Comparison of ENCODE assay signal across 8 cellular contexts in genomic region chrX:135345328-135345645, GRCh38. TPM values are rescaled to one million over a fixed set of nuclear protein-coding genes. Genes with fewer than 3 reads are reported as not detected.
DNase-seq lines count a peak whose midpoint lies in the region; ATAC-seq and TF ChIP-seq lines count a peak whose summit lies in the region.

No MANE protein-coding gene starts in this region.

- no peaks in the 10 kb centered on the region for H3K9me3 Mint-ChIP-seq in activated CD4-positive, alpha-beta T cell treated with anti-CD3 and anti-CD28 coated beads, Interleukin-2, amount 10 ng/mL, durations not matched to agents 24 days and 14 days
- H3K9me3 Mint-ChIP-seq in nephron, result peaks cover 7% of the 10 kb centered on the region

- no peak for TF ChIP-seq CTCF in nephron (IDR thresholded peaks at IDR 0.05; ENCODE audit: unreplicated experiment in 3 of 3)

- peak overlapping the region; percentile 52 to 62 for H3K4me3 ChIP-seq in esophagus (ENCODE audit: low read depth in 1 of 2, low read length in 2 of 2)

- no peak overlapping the region for H3K27ac ChIP-seq in esophagus (ENCODE audit: low read depth in 2 of 2, low read length in 1 of 2)

- no peaks in the 10 kb centered on the region for H3K27me3 Mint-ChIP-seq in activated CD4-positive, alpha-beta T cell treated with anti-CD3 and anti-CD28 coated beads, Interleukin-2, amount 10 ng/mL, durations not matched to agents 24 days and 14 days
- H3K27me3 Mint-ChIP-seq in nephron (ENCODE audit: low read depth), result no peaks in the 10 kb centered on the region

- intact Hi-C loops in activated CD4-positive, alpha-beta T cell treated with anti-CD3 and anti-CD28 coated beads, Interleukin-2, amount 10 ng/mL, durations not matched to agents 24 days and 14 days (cut with micrococcal nuclease), result no loop called here

- H3K4me1 Mint-ChIP-seq in activated CD4-positive, alpha-beta T cell treated with anti-CD3 and anti-CD28 coated beads, Interleukin-2, amount 10 ng/mL, durations not matched to agents 24 days and 14 days, result peaks cover 41% of the 10 kb centered on the region
- peaks cover 40% of the 10 kb centered on the region for H3K4me1 Mint-ChIP-seq in nephron

- DNase-seq in activated CD4-positive, alpha-beta T cell treated with anti-CD3 and anti-CD28 coated beads, Interleukin-2, amount 10 ng/mL, durations not matched to agents 24 days and 14 days, result no peak
- no peak for DNase-seq in activated CD4-positive, alpha-beta T cell treated with anti-CD3 and anti-CD28 coated beads, Interleukin-2, amount 50 U/mL, for 1 hour
- DNase-seq in SHP77 (lab: John Stamatoyannopoulos, UW), result peak; percentile 4 to 39
- no peak for DNase-seq in HuH-7.5 (ENCODE audit: low spot score)
- DNase-seq in foreskin melanocyte, result no peak

- H3K36me3 ChIP-seq in esophagus (ENCODE audit: control insufficient read depth in 2 of 2, insufficient read depth in 2 of 2, low read length in 1 of 2), result no peaks in the 10 kb centered on the region

- H3K4me3 Mint-ChIP-seq in activated CD4-positive, alpha-beta T cell treated with anti-CD3 and anti-CD28 coated beads, Interleukin-2, amount 10 ng/mL, durations not matched to agents 24 days and 14 days, result peak overlapping the region; percentile 86
- H3K4me3 Mint-ChIP-seq in nephron, result peak overlapping the region; percentile 91 to 96 (median 95)

- peak overlapping the region; percentile 81 for H3K27ac Mint-ChIP-seq in activated CD4-positive, alpha-beta T cell treated with anti-CD3 and anti-CD28 coated beads, Interleukin-2, amount 10 ng/mL, durations not matched to agents 24 days and 14 days
- peak overlapping the region; percentile 98 to 99 (median 98) for H3K27ac Mint-ChIP-seq in nephron

- H3K9me3 ChIP-seq in esophagus (ENCODE audit: control insufficient read depth in 2 of 2, insufficient read depth in 1 of 2, low read depth in 1 of 2, low read length in 1 of 2), result peaks cover 0 to 4% of the 10 kb centered on the region in 2 donors

- peaks cover 0 to 4% of the 10 kb centered on the region in 2 donors for H3K27me3 ChIP-seq in esophagus (ENCODE audit: control insufficient read depth in 1 of 2, insufficient read depth in 2 of 2, low read length in 2 of 2)

- 14 to 46% methylated on average over 7 of the region's 7 CpGs for WGBS in esophagus, 2 donors

- peaks cover 29% of the 10 kb centered on the region for H3K36me3 Mint-ChIP-seq in activated CD4-positive, alpha-beta T cell treated with anti-CD3 and anti-CD28 coated beads, Interleukin-2, amount 10 ng/mL, durations not matched to agents 24 days and 14 days (ENCODE audit: low read depth)
- peaks cover 23% of the 10 kb centered on the region for H3K36me3 Mint-ChIP-seq in nephron (ENCODE audit: low read depth)

- H3K4me1 ChIP-seq in esophagus (ENCODE audit: control insufficient read depth in 2 of 2, insufficient read depth in 2 of 2, low read length in 1 of 2), result no peaks in the 10 kb centered on the region

- no peak for ATAC-seq in HG03039 (IDR thresholded peaks at IDR 0.05; ENCODE audit: unreplicated experiment)

RNA-seq across cellular contexts. Expression of gene ZNF449, which starts 0.7 kb away (rescaled TPM):
- total RNA-seq in activated CD4-positive, alpha-beta T cell treated with anti-CD3 and anti-CD28 coated beads, Interleukin-2, amount 10 ng/mL, durations not matched to agents 24 days and 14 days, result 0.83 and 1.3 TPM in 2 replicates
- 1 to 10 TPM; 1.4 to 2.1 TPM for polyA plus RNA-seq in esophagus

RNA-seq across cellular contexts. Expression of gene ZNF75D, which starts 1.4 kb away (rescaled TPM):
- total RNA-seq in activated CD4-positive, alpha-beta T cell treated with anti-CD3 and anti-CD28 coated beads, Interleukin-2, amount 10 ng/mL, durations not matched to agents 24 days and 14 days, result 6.9 and 7.1 TPM in 2 replicates
- 1 to 10 TPM; 3.3 to 5.6 TPM for polyA plus RNA-seq in esophagus

RNA-seq across cellular contexts. Expression of gene ETDC, which starts 36.0 kb away (rescaled TPM):
- total RNA-seq in activated CD4-positive, alpha-beta T cell treated with anti-CD3 and anti-CD28 coated beads, Interleukin-2, amount 10 ng/mL, durations not matched to agents 24 days and 14 days, result not detected in 2 replicates
- not detected for polyA plus RNA-seq in esophagus

Comparison
In these comparisons a context has a peak if more than half of its experiments do, and no peak if none do; other contexts are left out.
1. DNase-seq: peak in SHP77 (2 of 2); none in activated CD4-positive, alpha-beta T cell treated with anti-CD3 and anti-CD28 coated beads, Interleukin-2, amount 10 ng/mL, durations not matched to agents 24 days and 14 days (single experiment), activated CD4-positive, alpha-beta T cell treated with anti-CD3 and anti-CD28 coated beads, Interleukin-2, amount 50 U/mL, for 1 hour (single experiment), HuH-7.5 (single experiment) and foreskin melanocyte (single experiment).